14 cellular contexts compared by ENCODE assay signal in the genomic region with DNA sequence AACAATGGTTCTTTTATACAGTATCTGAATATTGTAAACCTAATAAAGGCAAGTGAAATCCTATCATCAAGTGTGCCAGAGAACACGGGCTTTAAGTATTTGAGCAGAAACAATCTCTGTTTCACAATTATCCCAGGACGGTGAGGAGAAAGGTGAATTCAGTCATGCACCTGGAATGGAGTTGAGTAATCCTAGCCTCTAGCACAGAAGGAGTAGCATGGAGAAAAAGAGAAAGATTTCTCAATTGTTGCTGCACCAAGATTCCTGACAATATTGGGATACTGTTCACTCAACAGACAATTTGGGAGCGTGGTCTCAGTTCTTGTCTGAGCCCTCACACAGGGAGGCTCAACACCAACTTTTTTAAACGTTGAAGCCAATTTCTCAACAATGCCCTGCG.
"Had no signal": no experiment of that assay in that cellular context is flagged by ENCODE, and none has a peak within 500 bp of the region (broad histone marks: within the 10 kb centered on the region; RNA-seq: fewer than 3 reads in every experiment).

No MANE protein-coding gene starts in this region.

- H3K27me3 ChIP-seq: cardiac muscle cell, ovary, tibial artery had no signal

- DNase-seq: activated CD4-positive, alpha-beta T cell treated with anti-CD3 and anti-CD28 coated beads for 48 hours; activated CD8-positive, alpha-beta memory T cell treated with anti-CD3 and anti-CD28 coated beads, Interleukin-2, amount 50 U/mL, for 48 hours; activated CD8-positive, alpha-beta T cell treated with anti-CD3 and anti-CD28 coated beads, Interleukin-2, amount 10 ng/mL, durations not matched to agents 7 days and 5 days; activated naive CD4-positive, alpha-beta T cell; aorta; foreskin melanocyte; head of caudate nucleus; natural killer cell; ovary; T-helper 17 cell; tibial artery had no signal

- ATAC-seq: activated CD8-positive, alpha-beta T cell treated with anti-CD3 and anti-CD28 coated beads, Interleukin-2, amount 10 ng/mL, durations not matched to agents 7 days and 5 days; natural killer cell; T-helper 17 cell; WTC11 had no signal

- H3K9me3 ChIP-seq: ovary had no signal

- H3K27me3 Mint-ChIP-seq: T-helper 17 cell had no signal

- H3K4me3 Mint-ChIP-seq: activated CD8-positive, alpha-beta T cell treated with anti-CD3 and anti-CD28 coated beads, Interleukin-2, amount 10 ng/mL, durations not matched to agents 7 days and 5 days; activated T-helper 1 cell treated with anti-CD3 and anti-CD28 coated beads, Interleukin-12 subunit alpha, Interleukin-12 subunit beta, Interleukin-2, Interleukin-4 antibody, amounts not matched to agents 30 ng/mL and 10 ng/mL and 1 ng/mL, durations not matched to agents 14 hours and 24 hours and 36 hours; natural killer cell; T-helper 17 cell; WTC11 had no signal

- H3K27ac ChIP-seq: cardiac muscle cell, ovary, tibial artery had no signal

- H3K4me1 Mint-ChIP-seq: natural killer cell, T-helper 17 cell, WTC11 had no signal

- H3K4me1 ChIP-seq: tibial artery had no signal

- H3K36me3 ChIP-seq: cardiac muscle cell, ovary, tibial artery had no signal

- H3K27ac Mint-ChIP-seq: activated CD8-positive, alpha-beta T cell treated with anti-CD3 and anti-CD28 coated beads, Interleukin-2, amount 10 ng/mL, durations not matched to agents 7 days and 5 days; activated T-helper 1 cell treated with anti-CD3 and anti-CD28 coated beads, Interleukin-12 subunit alpha, Interleukin-12 subunit beta, Interleukin-2, Interleukin-4 antibody, amounts not matched to agents 30 ng/mL and 10 ng/mL and 1 ng/mL, durations not matched to agents 14 hours and 24 hours and 36 hours; natural killer cell; T-helper 17 cell; WTC11 had no signal

- H3K4me3 ChIP-seq: cardiac muscle cell, ovary, tibial artery had no signal
